ENCODE assay signal across 8 cellular contexts in the genomic region with DNA sequence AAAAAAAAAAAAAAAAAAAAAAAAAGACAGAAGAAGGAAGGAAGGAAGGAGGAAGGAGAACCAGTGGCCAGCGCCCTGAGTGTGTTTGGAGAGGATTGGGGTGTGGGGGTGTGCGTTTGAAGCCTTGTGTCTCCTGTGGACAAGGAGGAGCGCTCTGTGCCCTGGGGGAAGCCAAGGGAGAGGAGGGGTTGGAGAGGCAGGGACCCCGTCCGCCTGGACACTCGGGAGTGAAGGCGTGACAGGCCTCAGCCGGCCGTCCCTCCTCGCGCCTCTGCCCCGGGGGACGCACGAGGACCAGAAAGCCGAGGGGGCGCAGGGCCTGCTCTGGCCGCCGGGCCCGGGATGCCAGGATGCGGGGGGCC. TPM values are rescaled to one million over a fixed set of nuclear protein-coding genes. Genes with fewer than 3 reads are reported as not detected.
DNase-seq lines count a peak whose midpoint lies in the region; ATAC-seq and TF ChIP-seq lines count a peak whose summit lies in the region.

No MANE protein-coding gene starts in this region.

- peak overlapping the region; percentile 91 for H3K4me2 ChIP-seq in mammary epithelial cell (ENCODE audit: insufficient read depth, low read depth, low read length)

- H3K36me3 ChIP-seq in Caco-2 (ENCODE audit: control insufficient read depth, insufficient read depth, low read length) (no peaks in the 10 kb centered on the region), mammary epithelial cell (ENCODE audit: insufficient read depth, low read length) (no peaks in the 10 kb centered on the region)

- BruUV-seq in Caco-2 (replicated peaks; lab: Mats Ljungman, UMichigan) (no TSS peak), mammary epithelial cell (replicated peaks; lab: Mats Ljungman, UMichigan) (no TSS peak)

- WGBS in mammary epithelial cell (ENCODE audit: low coverage, missing lambda C conversion rate): 12% methylated on average over 9 of the region's 20 CpGs

- POLR2A ChIA-PET in Caco-2 (lab: Charles Lee): interaction anchor here (1.1 kb wide), 1 partner anchor 42 kb away, joined by 3 read pairs; no protein-coding TSS in a partner anchor

- H3K27me3 ChIP-seq in Caco-2 (replicated peaks; ENCODE audit: control insufficient read depth, insufficient read depth, low read length) (no peaks in the 10 kb centered on the region), mammary epithelial cell (ENCODE audit: insufficient read depth, low read length) (no peaks in the 10 kb centered on the region), mononuclear cell (ENCODE audit: insufficient read depth, low read length) (no peaks in the 10 kb centered on the region)

- peaks cover 21% of the 10 kb centered on the region for H3K4me1 ChIP-seq in Caco-2
- peaks cover 8% of the 10 kb centered on the region for H3K4me1 ChIP-seq in mammary epithelial cell (ENCODE audit: insufficient read depth, low read length)
- peaks cover 35% of the 10 kb centered on the region for H3K4me1 ChIP-seq in mononuclear cell (ENCODE audit: insufficient read depth, low read length)

- H3K9me3 ChIP-seq in Caco-2 (no peaks in the 10 kb centered on the region), mammary epithelial cell (replicated peaks; ENCODE audit: insufficient read depth, low read length) (no peaks in the 10 kb centered on the region), mononuclear cell (ENCODE audit: low read depth, low read length) (no peaks in the 10 kb centered on the region)

- peak overlapping the region; percentile 90 for H3K27ac Mint-ChIP-seq in Caco-2 (ENCODE audit: unreplicated experiment)

- H3K9ac ChIP-seq in mammary epithelial cell (ENCODE audit: insufficient read depth, low read length): no peak overlapping the region

- H3K4me3 Mint-ChIP-seq in Caco-2 (ENCODE audit: unreplicated experiment): no peak overlapping the region

- CTCF ChIA-PET in Caco-2 (lab: Charles Lee) (interaction anchor here (1.1 to 2.6 kb wide), 2 partner anchors 9 to 17 kb away, joined by 5 to 11 read pairs; no protein-coding TSS in a partner anchor), mammary epithelial cell (lab: Charles Lee; ENCODE audit: low non-redundant PET) (no interaction called here)

- H2AFZ ChIP-seq in mammary epithelial cell (ENCODE audit: low read depth, low read length): peak overlapping the region; percentile 95

- H3K4me3 ChIP-seq in Caco-2 (ENCODE audit: low read depth, low read length) (no peak overlapping the region), mammary epithelial cell (replicated peaks in 1 of 3; ENCODE audit: insufficient read depth in 1 of 3, low read depth in 2 of 3, low read length in 3 of 3) (peak overlapping the region in 2 of 3 experiments; percentile 51 to 52), mononuclear cell (ENCODE audit: low read length) (peak overlapping the region; percentile 58)

- H3K36me3 Mint-ChIP-seq in Caco-2 (ENCODE audit: insufficient read depth, unreplicated experiment): no peaks in the 10 kb centered on the region

- ATAC-seq in HG03354 (IDR thresholded peaks at IDR 0.05; ENCODE audit: poor library complexity, severe bottlenecking, unreplicated experiment) (peak; percentile 4), HG02763 (IDR thresholded peaks at IDR 0.05; ENCODE audit: unreplicated experiment) (no peak), HG03045 (IDR thresholded peaks at IDR 0.05; ENCODE audit: unreplicated experiment) (no peak), GM18517 (IDR thresholded peaks at IDR 0.05; ENCODE audit: unreplicated experiment) (no peak), GM21717 (IDR thresholded peaks at IDR 0.05; ENCODE audit: unreplicated experiment) (no peak)

- no peak overlapping the region for H3K27ac ChIP-seq in mammary epithelial cell (ENCODE audit: insufficient read depth, low read depth, low read length)

- H3K9me3 Mint-ChIP-seq in Caco-2 (ENCODE audit: unreplicated experiment): peaks cover 12% of the 10 kb centered on the region

- H4K20me1 ChIP-seq in mammary epithelial cell (ENCODE audit: insufficient read depth, low read length): no peaks in the 10 kb centered on the region

- H3K4me1 Mint-ChIP-seq in Caco-2 (ENCODE audit: low read depth, unreplicated experiment): peaks cover 12% of the 10 kb centered on the region

- no peaks in the 10 kb centered on the region for H3K27me3 Mint-ChIP-seq in Caco-2 (ENCODE audit: insufficient read depth, unreplicated experiment)

- in situ Hi-C loops in mammary epithelial cell (cut with MboI; ENCODE audit: low sequenced_read_pairs in 2 of 2): no loop called here

- intact Hi-C loops in Caco-2 (cut with micrococcal nuclease; ENCODE audit: unreplicated experiment): no loop called here
- intact Hi-C loops in mammary epithelial cell (cut with micrococcal nuclease): no loop called here

- TF ChIP-seq CTCF in Caco-2 (IDR thresholded peaks at IDR 0.05; ENCODE audit: insufficient read depth in 1 of 2, low read depth in 1 of 2, low read length in 1 of 2, severe bottlenecking in 1 of 2, unreplicated experiment in 1 of 2) (no peak), mammary epithelial cell (conservative IDR thresholded peaks at IDR 0.05 in 1 of 2, IDR thresholded peaks at IDR 0.05 in 1 of 2; ENCODE audit: extremely low read depth in 1 of 2, insufficient read depth in 1 of 2, low read depth in 1 of 2, low read length in 2 of 2) (no peak)

- no peak for DNase-seq in Caco-2
- no peak for DNase-seq in mammary epithelial cell

- no peaks in the 10 kb centered on the region for H3K79me2 ChIP-seq in mammary epithelial cell (ENCODE audit: insufficient read depth, low read length)

- dilution Hi-C loops in mammary epithelial cell (cut with HindIII; ENCODE audit: low sequenced_read_pairs): loop anchor here (5.0 to 25.0 kb wide), 2 partner anchors 58 to 278 kb away; no protein-coding TSS in a partner anchor

RNA-seq across cellular contexts. Expression of gene SERTAD2, which starts 44.9 kb away (rescaled TPM):
- 25.1 and 25.8 TPM in 2 replicates for total RNA-seq in Caco-2 (2022)
- 10 to 100 TPM; 16.0 to 24.2 TPM for total RNA-seq in mammary epithelial cell
- polyA plus RNA-seq in mammary epithelial cell: 13.3 TPM
- 17.2 TPM for polyA minus RNA-seq in mammary epithelial cell
- total RNA-seq in mononuclear cell: 45.4 TPM
